ENCODE assay signal across 28 cellular contexts in genomic region chr11:35783803-35784202, GRCh38.
"Had no signal": no experiment of that assay in that cellular context is flagged by ENCODE, and none has a peak within 500 bp of the region (broad histone marks: within the 10 kb centered on the region; RNA-seq: fewer than 3 reads in every experiment).

No MANE protein-coding gene starts in this region.

- H3K4me1 ChIP-seq: parathyroid adenoma had no signal

- H3K9me3 ChIP-seq: neutrophil, right lobe of liver had no signal

- H3K79me2 ChIP-seq: parathyroid adenoma had no signal

- H3K9ac ChIP-seq: parathyroid adenoma had no signal

- H3K27me3 ChIP-seq: esophagus squamous epithelium, heart right ventricle, neutrophil, right lobe of liver, tibial nerve, upper lobe of left lung had no signal

- H3K36me3 ChIP-seq: heart right ventricle, lower lobe of right lung, neutrophil, right lobe of liver, thoracic aorta, upper lobe of left lung had no signal

- H3K27me3 Mint-ChIP-seq: effector memory CD8-positive, alpha-beta T cell; naive thymus-derived CD8-positive, alpha-beta T cell; progenitor cell of endocrine pancreas; stimulated activated memory B cell treated with anti-CD40 and anti-IgM and Interleukin-4, amounts not matched to agents 10 μg/mL and 1 μg/mL and 100 μg/mL, for 72 hours; stimulated activated naive CD8-positive, alpha-beta T cell treated with anti-CD3 and anti-CD28 coated beads, Interleukin-15, Interleukin-2, amounts not matched to agents 100 ng/mL and 50 ng/mL, for 24 hours had no signal

- H3K27ac ChIP-seq: esophagus squamous epithelium, heart right ventricle, lower lobe of right lung, neutrophil, parathyroid adenoma, right lobe of liver, thoracic aorta, tibial nerve, upper lobe of left lung had no signal

- H3K27ac Mint-ChIP-seq: stimulated activated memory B cell treated with anti-CD40 and anti-IgM and Interleukin-4, amounts not matched to agents 10 μg/mL and 1 μg/mL and 100 μg/mL, for 72 hours; stimulated activated naive CD8-positive, alpha-beta T cell treated with anti-CD3 and anti-CD28 coated beads, Interleukin-15, Interleukin-2, amounts not matched to agents 100 ng/mL and 50 ng/mL, for 24 hours had no signal

- H3K4me3 ChIP-seq: esophagus squamous epithelium, heart right ventricle, lower lobe of right lung, right lobe of liver, thoracic aorta, tibial nerve, upper lobe of left lung had no signal

- DNase-seq: cortex of kidney; effector memory CD8-positive, alpha-beta T cell; erythroblast; esophagus squamous epithelium; foreskin melanocyte; glutamatergic neuron; heart right ventricle; hypothalamus; left ventricle myocardium superior; lower lobe of right lung; naive thymus-derived CD8-positive, alpha-beta T cell; right lobe of liver; small intestine; stimulated activated CD4-positive, alpha-beta T cell treated with anti-CD3 and anti-CD28 coated beads, Interleukin-12 subunit alpha, Interleukin-12 subunit beta, amount 100 ng/mL, for 4 hours; stimulated activated CD4-positive, alpha-beta T cell treated with anti-CD3 and anti-CD28 coated beads, Interleukin-1b, Interleukin-23, amount 100 ng/mL, for 48 hours; stimulated activated CD4-positive, alpha-beta T cell treated with anti-CD3 and anti-CD28 coated beads, Interleukin-4, amount 100 ng/mL, for 1 hour; upper lobe of left lung had no signal

- FAIRE-seq: endometrium, keratinocyte, small intestine, urothelium cell line had no signal

- H2AFZ ChIP-seq: parathyroid adenoma had no signal

- H3K4me3 Mint-ChIP-seq: effector memory CD8-positive, alpha-beta T cell; neural crest cell; stimulated activated memory B cell treated with anti-CD40 and anti-IgM and Interleukin-4, amounts not matched to agents 10 μg/mL and 1 μg/mL and 100 μg/mL, for 72 hours; stimulated activated naive CD8-positive, alpha-beta T cell treated with anti-CD3 and anti-CD28 coated beads, Interleukin-15, Interleukin-2, amounts not matched to agents 100 ng/mL and 50 ng/mL, for 24 hours had no signal
